Comparison of ENCODE assay signal across 16 cellular contexts in genomic region chr12:54329756-54330155, GRCh38. TPM values are rescaled to one million over a fixed set of nuclear protein-coding genes. Genes with fewer than 3 reads are reported as not detected.
DNase-seq lines count a peak whose midpoint lies in the region; ATAC-seq and TF ChIP-seq lines count a peak whose summit lies in the region.
"Had no signal": no experiment of that assay in that cellular context is flagged by ENCODE, and none has a peak within 500 bp of the region (broad histone marks: within the 10 kb centered on the region; RNA-seq: fewer than 3 reads in every experiment).

No MANE protein-coding gene starts in this region.

- peaks cover 7% of the 10 kb centered on the region for H3K79me1 ChIP-seq in mesenchymal stem cell (replicated peaks; ENCODE audit: low read length, poor library complexity, severe bottlenecking)

- H2AFZ ChIP-seq in mesenchymal stem cell (ENCODE audit: low read depth, low read length) = no peak overlapping the region

- H2BK15ac ChIP-seq in mesenchymal stem cell (ENCODE audit: low read depth, poor library complexity, severe bottlenecking) = peak overlapping the region; percentile 56

- BruUV-seq in A673 (replicated peaks; lab: Mats Ljungman, UMichigan) = no TSS peak

- peaks cover 6% of the 10 kb centered on the region for H3K36me3 ChIP-seq in A673 (ENCODE audit: insufficient read depth, low read length, poor library complexity, severe bottlenecking)
- no peaks in the 10 kb centered on the region; the same call in 1 of the 2 replicates for H3K36me3 ChIP-seq in WERI-Rb-1
- H3K36me3 ChIP-seq in mesenchymal stem cell (ENCODE audit: control insufficient read depth in 1 of 2, insufficient read depth in 2 of 2, low read depth in 1 of 2, low read length in 2 of 2) = peaks cover 9 to 19% of the 10 kb centered on the region in 2 experiments

- H3K9me3 ChIP-seq in A673 (ENCODE audit: low read depth, low read length, poor library complexity, severe bottlenecking) (no peaks in the 10 kb centered on the region), WERI-Rb-1 (ENCODE audit: severe bottlenecking) (no peaks in the 10 kb centered on the region), mesenchymal stem cell (ENCODE audit: control insufficient read depth, low read length) (no peaks in the 10 kb centered on the region)
- H3K9me3 ChIP-seq: ascending aorta, psoas muscle had no signal

- intact Hi-C loops in A673 (cut with micrococcal nuclease; ENCODE audit: unreplicated experiment) = no loop called here

- H3K4me1 ChIP-seq in A673 (ENCODE audit: insufficient read depth, low read length, poor library complexity, severe bottlenecking) (peaks cover 6% of the 10 kb centered on the region), mesenchymal stem cell (ENCODE audit: control insufficient read depth, insufficient read depth, low read depth, low read length) (peaks cover 10% of the 10 kb centered on the region), foreskin keratinocyte (peaks cover 15% of the 10 kb centered on the region)

- ATAC-seq in foreskin keratinocyte (no peak), GM19463 (IDR thresholded peaks at IDR 0.05; ENCODE audit: unreplicated experiment) (no peak)
- ATAC-seq: Panc1; psoas muscle; stimulated activated naive CD8-positive, alpha-beta T cell treated with anti-CD3 and anti-CD28 coated beads, Interleukin-15, Interleukin-2, amounts not matched to agents 100 U/mL and 50 U/mL, for 24 hours had no signal

- in situ Hi-C loops in G401 (cut with HindIII; ENCODE audit: low sequenced_read_pairs) = loop anchor here (5.0 kb wide), 1 partner anchor 37 kb away; no protein-coding TSS in a partner anchor

- no peak overlapping the region for H3K4me2 ChIP-seq in mesenchymal stem cell (ENCODE audit: low read length, poor library complexity, severe bottlenecking)

- peak overlapping the region in 1 of 2 experiments; percentile 51 for H3K4ac ChIP-seq in mesenchymal stem cell (ENCODE audit: low read depth in 1 of 2, low read length in 2 of 2)

- H4K8ac ChIP-seq in mesenchymal stem cell (ENCODE audit: low read length) = no peak overlapping the region

- H2BK120ac ChIP-seq in mesenchymal stem cell (ENCODE audit: low read depth, low read length) = no peak overlapping the region

- POLR2A ChIA-PET in A673 (lab: Charles Lee; ENCODE audit: low non-redundant PET) = no interaction called here

- TF ChIP-seq CTCF in A673 (conservative IDR thresholded peaks at IDR 0.05; ENCODE audit: low read depth, low read length) (no peak), WERI-Rb-1 (IDR thresholded peaks at IDR 0.05; ENCODE audit: low read depth, low read length) (no peak), foreskin keratinocyte (conservative IDR thresholded peaks at IDR 0.05) (no peak)

- DNase-seq in A673 (ENCODE audit: low spot score) = no peak
- DNase-seq in G401 (ENCODE audit: low spot score) = peak; percentile 63
- DNase-seq in WERI-Rb-1 = peak; percentile 28
- no peak for DNase-seq in mesenchymal stem cell
- DNase-seq in NCI-H2171 treated with DMSO at 0.1 percent for 48 hours (lab: John Stamatoyannopoulos, UW) = no peak
- DNase-seq in foreskin keratinocyte = no peak
- no peak for DNase-seq in NCI-H2107 treated with DMSO at 0.1 percent for 48 hours (lab: John Stamatoyannopoulos, UW; ENCODE audit: unreplicated experiment)
- DNase-seq: psoas muscle; stimulated activated CD4-positive, alpha-beta T cell treated with anti-CD3 and anti-CD28 coated beads, Interleukin-4, amount 100 ng/mL, for 4 hours; stimulated activated naive CD8-positive, alpha-beta T cell treated with anti-CD3 and anti-CD28 coated beads, Interleukin-15, Interleukin-2, amounts not matched to agents 100 U/mL and 50 U/mL, for 24 hours; T1000 had no signal

- H3K27ac ChIP-seq in A673 (ENCODE audit: low read depth, low read length, poor library complexity, severe bottlenecking) = peak overlapping the region; percentile 29
- H3K27ac ChIP-seq in WERI-Rb-1 = peak overlapping the region; percentile 9; the same call in 1 of the 2 replicates
- H3K27ac ChIP-seq in mesenchymal stem cell (ENCODE audit: low read length, poor library complexity, severe bottlenecking) = no peak overlapping the region
- H3K27ac ChIP-seq in foreskin keratinocyte = no peak overlapping the region
- H3K27ac ChIP-seq: ascending aorta, psoas muscle had no signal

- CTCF ChIA-PET in A673 (lab: Charles Lee) = no interaction called here

- no peaks in the 10 kb centered on the region for H3K27me3 ChIP-seq in A673 (replicated peaks; ENCODE audit: insufficient read depth, low read depth, low read length, poor library complexity)
- no peaks in the 10 kb centered on the region for H3K27me3 ChIP-seq in WERI-Rb-1 (ENCODE audit: insufficient read depth, low read depth, severe bottlenecking)
- no peaks in the 10 kb centered on the region for H3K27me3 ChIP-seq in mesenchymal stem cell (ENCODE audit: control insufficient read depth in 1 of 2, insufficient read depth in 1 of 2, low read length in 2 of 2)
- H3K27me3 ChIP-seq in foreskin keratinocyte = no peaks in the 10 kb centered on the region
- H3K27me3 ChIP-seq: ascending aorta had no signal

- H2BK5ac ChIP-seq in mesenchymal stem cell (ENCODE audit: low read depth, low read length, poor library complexity, severe bottlenecking) = no peak overlapping the region

- H3K4me3 ChIP-seq in A673 (ENCODE audit: low read depth, low read length, poor library complexity, severe bottlenecking) (no peak overlapping the region), WERI-Rb-1 (ENCODE audit: low read depth, low read length) (no peak overlapping the region), mesenchymal stem cell (ENCODE audit: insufficient read depth in 1 of 2, low read depth in 1 of 2, low read length in 2 of 2) (no peak overlapping the region)
- H3K4me3 ChIP-seq: ascending aorta, lung, psoas muscle had no signal

- H2AK5ac ChIP-seq in mesenchymal stem cell (ENCODE audit: low read length, severe bottlenecking) = no peak overlapping the region

- peak overlapping the region in 1 of 2 experiments; percentile 21 for H3K18ac ChIP-seq in mesenchymal stem cell (ENCODE audit: low read depth in 1 of 2, low read length in 2 of 2)

- H3K14ac ChIP-seq in mesenchymal stem cell (ENCODE audit: low read length in 2 of 2) = peak overlapping the region in 1 of 2 experiments; percentile 84

- peak overlapping the region; percentile 32 for H3K9ac ChIP-seq in mesenchymal stem cell (ENCODE audit: low read length)

- 63% methylated on average over 5 of the region's 5 CpGs for WGBS in mesenchymal stem cell

- no peak overlapping the region for H4K91ac ChIP-seq in mesenchymal stem cell (ENCODE audit: low read length)

- H3K23ac ChIP-seq in mesenchymal stem cell (ENCODE audit: low read length in 2 of 2) = no peak overlapping the region

- H2BK12ac ChIP-seq in mesenchymal stem cell (ENCODE audit: low read length in 2 of 2) = peak overlapping the region in 1 of 2 experiments; percentile 52

RNA-seq across cellular contexts. Expression of gene COPZ1, which starts 4.8 kb away (rescaled TPM):
- total RNA-seq in A673 (2021) (169 and 187 TPM in 2 replicates), foreskin keratinocyte (116 and 134 TPM in 2 replicates)
- 219 and 225 TPM in 2 replicates for total RNA-seq in G401 (2014; rRNA removed; shearing (Covaris generic))
- 182 TPM for polyA plus RNA-seq in mesenchymal stem cell (2013, experiment 1 of 2)
- polyA plus RNA-seq in mesenchymal stem cell (2013, experiment 2 of 2) = 182 TPM
- polyA plus RNA-seq in foreskin keratinocyte = 140 and 149 TPM in 2 replicates

RNA-seq across cellular contexts. Expression of gene NFE2, which starts 28.9 kb away (rescaled TPM):
- total RNA-seq in A673 (2021) (not detected in 2 replicates), foreskin keratinocyte (0.07 and 0.14 TPM in 2 replicates)
- 13.7 and 18.5 TPM in 2 replicates for total RNA-seq in G401 (2014; rRNA removed; shearing (Covaris generic))
- polyA plus RNA-seq in mesenchymal stem cell (2013, experiment 1 of 2) = 0.12 TPM
- polyA plus RNA-seq in mesenchymal stem cell (2013, experiment 2 of 2) = 0.10 TPM
- polyA plus RNA-seq in foreskin keratinocyte = 0.07 TPM in 2 replicates
- total RNA-seq: ascending aorta had no signal

RNA-seq across cellular contexts. Expression of gene GPR84, which starts 34.5 kb away (rescaled TPM):
- total RNA-seq in A673 (2021) (not detected in 2 replicates), foreskin keratinocyte (0.07 and 0.10 TPM in 2 replicates)
- total RNA-seq in G401 (2014; rRNA removed; shearing (Covaris generic)) = 1.0 TPM in 1 of 2 replicates, not detected in the other
- polyA plus RNA-seq in mesenchymal stem cell (2013, experiment 1 of 2) = not detected
- polyA plus RNA-seq in mesenchymal stem cell (2013, experiment 2 of 2) = not detected
- 0.07 TPM in 2 replicates for polyA plus RNA-seq in foreskin keratinocyte
- total RNA-seq: ascending aorta, MCF 10A had no signal

RNA-seq across cellular contexts. Expression of gene HNRNPA1, which starts 49.2 kb away (rescaled TPM):
- total RNA-seq in A673 (2021) (1,763 and 1,764 TPM in 2 replicates), foreskin keratinocyte (812 and 1,049 TPM in 2 replicates)
- total RNA-seq in G401 (2014; rRNA removed; shearing (Covaris generic)) = 312 and 417 TPM in 2 replicates
- 983 TPM for polyA plus RNA-seq in mesenchymal stem cell (2013, experiment 1 of 2)
- polyA plus RNA-seq in mesenchymal stem cell (2013, experiment 2 of 2) = 943 TPM
- 1,089 and 1,295 TPM in 2 replicates for polyA plus RNA-seq in foreskin keratinocyte

RNA-seq across cellular contexts. Expression of gene CBX5, which starts 49.8 kb away (rescaled TPM):
- total RNA-seq in A673 (2021) = 235 and 254 TPM in 2 replicates
- total RNA-seq in G401 (2014; rRNA removed; shearing (Covaris generic)) = 59.0 and 67.6 TPM in 2 replicates
- polyA plus RNA-seq in mesenchymal stem cell (2013, experiment 1 of 2) = 34.7 TPM
- polyA plus RNA-seq in mesenchymal stem cell (2013, experiment 2 of 2) = 34.1 TPM
- 67.9 and 70.7 TPM in 2 replicates for total RNA-seq in foreskin keratinocyte
- 20.5 and 24.4 TPM in 2 replicates for polyA plus RNA-seq in foreskin keratinocyte

Comparison
In these comparisons a context has a peak if more than half of its experiments do, and no peak if none do; other contexts are left out.
1. DNase-seq: peak in G401 (single experiment) and WERI-Rb-1 (single experiment); none in A673 (single experiment), mesenchymal stem cell (single experiment), NCI-H2171 treated with DMSO at 0.1 percent for 48 hours (single experiment), foreskin keratinocyte (0 of 2) and NCI-H2107 treated with DMSO at 0.1 percent for 48 hours (single experiment).
2. H3K27ac ChIP-seq: peak in A673 (single experiment) and WERI-Rb-1 (single experiment); none in mesenchymal stem cell (single experiment) and foreskin keratinocyte (single experiment).
3. RNA of gene NFE2, which starts 28.9 kb away (total RNA-seq): 13.7 to 18.5 TPM in G401; 0.07 to 0.14 TPM in foreskin keratinocyte and not detected in A673; every median in the first group is over 10 times any median in the second.